23 cellular contexts compared by ENCODE assay signal in genomic region chr12:99435095-99435791, GRCh38.
"Had no signal": no experiment of that assay in that cellular context is flagged by ENCODE, and none has a peak within 500 bp of the region (broad histone marks: within the 10 kb centered on the region; RNA-seq: fewer than 3 reads in every experiment).

No MANE protein-coding gene starts in this region.

- H3K4me3 Mint-ChIP-seq: IgD-negative memory B cell, T-cell had no signal

- ATAC-seq: K562, T-cell had no signal

- H3K36me3 Mint-ChIP-seq: T-cell had no signal

- DNase-seq: Kasumi-1, MV-4-11, NCI-H1048, NCI-H1105, NCI-H1436 treated with DMSO at 0.1 percent for 48 hours, NCI-H1694, NCI-H187 treated with DMSO at 0.1 percent for 48 hours, NCI-H2029 treated with DMSO at 0.1 percent for 48 hours, NCI-H2171 treated with DMSO at 0.1 percent for 48 hours, NCI-H345, NCI-H446 treated with DMSO at 0.1 percent for 48 hours, NCI-H510A treated with DMSO at 0.1 percent for 48 hours, NCI-H526 treated with DMSO at 0.1 percent for 48 hours, NCI-H774, RPMI8226, SHP77, SK-N-SH, SW 1271, T-cell had no signal

- H3K27ac ChIP-seq: HL-60, KMS-11 had no signal

- H3K27me3 Mint-ChIP-seq: IgD-negative memory B cell, T-cell had no signal

- H3K27ac Mint-ChIP-seq: IgD-negative memory B cell, T-cell had no signal

- H3K4me1 Mint-ChIP-seq: IgD-negative memory B cell, T-cell had no signal
